Comparison of ENCODE assay signal across 1 cellular context in the genomic region with DNA sequence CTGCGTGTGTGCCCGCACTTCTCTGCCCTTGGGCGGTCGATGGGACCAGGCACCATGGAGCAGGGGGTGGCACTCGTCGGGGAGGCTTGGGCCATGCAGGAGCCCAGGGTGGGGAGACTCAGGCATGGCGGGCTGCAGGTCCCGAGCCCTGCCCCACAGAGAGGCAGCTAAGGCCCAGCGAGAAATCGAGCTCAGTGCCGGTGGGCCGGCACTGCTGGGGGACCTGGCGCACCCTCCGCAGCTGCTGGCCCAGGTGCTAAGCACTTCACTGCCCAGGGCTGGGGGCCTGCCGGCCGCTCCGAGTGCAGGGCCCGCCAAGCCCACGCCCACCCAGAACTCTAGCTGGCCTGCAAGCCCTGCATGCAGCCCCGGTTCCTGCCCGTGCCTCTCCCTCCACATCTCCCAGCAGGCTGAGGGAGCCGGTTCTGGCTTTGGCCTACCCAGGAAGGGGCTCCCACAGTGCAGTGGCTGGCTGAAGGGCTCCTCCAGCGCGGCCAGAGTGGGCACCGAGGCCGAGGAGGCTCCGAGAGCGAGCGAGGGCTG.
TF ChIP-seq lines count a peak whose summit lies in the region.

No MANE protein-coding gene starts in this region.

TF ChIP-seq in K562, 482 proteins besides CTCF, POLR2A, EP300 and RAD21 (continued from another document):
- no peak for TF ChIP-seq STAT5B (CRISPR knock-in tag; IDR thresholded peaks at IDR 0.05)
- TF ChIP-seq ZBTB7A (IDR thresholded peaks at IDR 0.05; ENCODE audit: borderline replicate concordance, control insufficient read depth, low read depth, low read length), result no peak
TF ChIP-seq in K562: peak in this region for 0.
